ENCODE assay signal across 2 cellular contexts in the genomic region with DNA sequence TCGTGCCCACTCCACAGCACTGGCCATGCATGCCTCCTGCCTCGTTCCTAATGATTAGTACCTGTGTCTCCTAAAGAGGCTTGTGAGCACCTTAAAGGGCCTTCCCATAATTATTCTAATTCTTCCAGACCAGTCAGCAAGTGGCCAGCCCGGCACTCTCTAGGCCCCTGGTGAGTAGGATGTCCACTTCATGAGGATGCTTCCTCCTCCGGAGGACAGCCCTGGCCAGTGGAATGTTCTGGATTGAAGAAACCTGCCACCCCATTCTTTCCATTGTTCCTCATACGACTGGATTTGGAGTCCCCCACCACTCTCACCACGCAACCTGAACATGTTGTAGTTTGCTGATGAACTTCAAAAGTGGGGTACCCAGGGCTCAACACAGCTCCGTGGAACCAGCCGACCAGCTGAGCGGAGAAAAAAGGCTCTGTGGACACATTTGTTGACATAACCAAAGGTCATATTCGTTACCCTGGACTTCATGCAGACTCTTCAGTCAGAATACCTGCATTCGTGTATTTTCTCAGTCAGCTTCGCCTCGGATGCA.
TF ChIP-seq lines count a peak whose summit lies in the region.

No MANE protein-coding gene starts in this region.

TF ChIP-seq in GM23338, 12 proteins besides CTCF, POLR2A, EP300 and RAD21 (continues in another document):
- TF ChIP-seq STAT1 (IDR thresholded peaks at IDR 0.05; ENCODE audit: unreplicated experiment) (no peak), ZNF114 (CRISPR knock-in tag; IDR thresholded peaks at IDR 0.05) (no peak), POLR2AphosphoS5 (IDR thresholded peaks at IDR 0.05; ENCODE audit: low read depth) (no peak), NANOG (IDR thresholded peaks at IDR 0.05; ENCODE audit: borderline replicate concordance) (no peak), EZH2phosphoT487 (IDR thresholded peaks at IDR 0.05; ENCODE audit: unreplicated experiment) (no peak), ZNF331 (CRISPR knock-in tag; IDR thresholded peaks at IDR 0.05; ENCODE audit: low read depth) (no peak)
- TF ChIP-seq, protein P1, sequence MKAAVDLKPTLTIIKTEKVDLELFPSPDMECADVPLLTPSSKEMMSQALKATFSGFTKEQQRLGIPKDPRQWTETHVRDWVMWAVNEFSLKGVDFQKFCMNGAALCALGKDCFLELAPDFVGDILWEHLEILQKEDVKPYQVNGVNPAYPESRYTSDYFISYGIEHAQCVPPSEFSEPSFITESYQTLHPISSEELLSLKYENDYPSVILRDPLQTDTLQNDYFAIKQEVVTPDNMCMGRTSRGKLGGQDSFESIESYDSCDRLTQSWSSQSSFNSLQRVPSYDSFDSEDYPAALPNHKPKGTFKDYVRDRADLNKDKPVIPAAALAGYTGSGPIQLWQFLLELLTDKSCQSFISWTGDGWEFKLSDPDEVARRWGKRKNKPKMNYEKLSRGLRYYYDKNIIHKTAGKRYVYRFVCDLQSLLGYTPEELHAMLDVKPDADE (IDR thresholded peaks at IDR 0.05), result no peak
- TF ChIP-seq, protein P2, sequence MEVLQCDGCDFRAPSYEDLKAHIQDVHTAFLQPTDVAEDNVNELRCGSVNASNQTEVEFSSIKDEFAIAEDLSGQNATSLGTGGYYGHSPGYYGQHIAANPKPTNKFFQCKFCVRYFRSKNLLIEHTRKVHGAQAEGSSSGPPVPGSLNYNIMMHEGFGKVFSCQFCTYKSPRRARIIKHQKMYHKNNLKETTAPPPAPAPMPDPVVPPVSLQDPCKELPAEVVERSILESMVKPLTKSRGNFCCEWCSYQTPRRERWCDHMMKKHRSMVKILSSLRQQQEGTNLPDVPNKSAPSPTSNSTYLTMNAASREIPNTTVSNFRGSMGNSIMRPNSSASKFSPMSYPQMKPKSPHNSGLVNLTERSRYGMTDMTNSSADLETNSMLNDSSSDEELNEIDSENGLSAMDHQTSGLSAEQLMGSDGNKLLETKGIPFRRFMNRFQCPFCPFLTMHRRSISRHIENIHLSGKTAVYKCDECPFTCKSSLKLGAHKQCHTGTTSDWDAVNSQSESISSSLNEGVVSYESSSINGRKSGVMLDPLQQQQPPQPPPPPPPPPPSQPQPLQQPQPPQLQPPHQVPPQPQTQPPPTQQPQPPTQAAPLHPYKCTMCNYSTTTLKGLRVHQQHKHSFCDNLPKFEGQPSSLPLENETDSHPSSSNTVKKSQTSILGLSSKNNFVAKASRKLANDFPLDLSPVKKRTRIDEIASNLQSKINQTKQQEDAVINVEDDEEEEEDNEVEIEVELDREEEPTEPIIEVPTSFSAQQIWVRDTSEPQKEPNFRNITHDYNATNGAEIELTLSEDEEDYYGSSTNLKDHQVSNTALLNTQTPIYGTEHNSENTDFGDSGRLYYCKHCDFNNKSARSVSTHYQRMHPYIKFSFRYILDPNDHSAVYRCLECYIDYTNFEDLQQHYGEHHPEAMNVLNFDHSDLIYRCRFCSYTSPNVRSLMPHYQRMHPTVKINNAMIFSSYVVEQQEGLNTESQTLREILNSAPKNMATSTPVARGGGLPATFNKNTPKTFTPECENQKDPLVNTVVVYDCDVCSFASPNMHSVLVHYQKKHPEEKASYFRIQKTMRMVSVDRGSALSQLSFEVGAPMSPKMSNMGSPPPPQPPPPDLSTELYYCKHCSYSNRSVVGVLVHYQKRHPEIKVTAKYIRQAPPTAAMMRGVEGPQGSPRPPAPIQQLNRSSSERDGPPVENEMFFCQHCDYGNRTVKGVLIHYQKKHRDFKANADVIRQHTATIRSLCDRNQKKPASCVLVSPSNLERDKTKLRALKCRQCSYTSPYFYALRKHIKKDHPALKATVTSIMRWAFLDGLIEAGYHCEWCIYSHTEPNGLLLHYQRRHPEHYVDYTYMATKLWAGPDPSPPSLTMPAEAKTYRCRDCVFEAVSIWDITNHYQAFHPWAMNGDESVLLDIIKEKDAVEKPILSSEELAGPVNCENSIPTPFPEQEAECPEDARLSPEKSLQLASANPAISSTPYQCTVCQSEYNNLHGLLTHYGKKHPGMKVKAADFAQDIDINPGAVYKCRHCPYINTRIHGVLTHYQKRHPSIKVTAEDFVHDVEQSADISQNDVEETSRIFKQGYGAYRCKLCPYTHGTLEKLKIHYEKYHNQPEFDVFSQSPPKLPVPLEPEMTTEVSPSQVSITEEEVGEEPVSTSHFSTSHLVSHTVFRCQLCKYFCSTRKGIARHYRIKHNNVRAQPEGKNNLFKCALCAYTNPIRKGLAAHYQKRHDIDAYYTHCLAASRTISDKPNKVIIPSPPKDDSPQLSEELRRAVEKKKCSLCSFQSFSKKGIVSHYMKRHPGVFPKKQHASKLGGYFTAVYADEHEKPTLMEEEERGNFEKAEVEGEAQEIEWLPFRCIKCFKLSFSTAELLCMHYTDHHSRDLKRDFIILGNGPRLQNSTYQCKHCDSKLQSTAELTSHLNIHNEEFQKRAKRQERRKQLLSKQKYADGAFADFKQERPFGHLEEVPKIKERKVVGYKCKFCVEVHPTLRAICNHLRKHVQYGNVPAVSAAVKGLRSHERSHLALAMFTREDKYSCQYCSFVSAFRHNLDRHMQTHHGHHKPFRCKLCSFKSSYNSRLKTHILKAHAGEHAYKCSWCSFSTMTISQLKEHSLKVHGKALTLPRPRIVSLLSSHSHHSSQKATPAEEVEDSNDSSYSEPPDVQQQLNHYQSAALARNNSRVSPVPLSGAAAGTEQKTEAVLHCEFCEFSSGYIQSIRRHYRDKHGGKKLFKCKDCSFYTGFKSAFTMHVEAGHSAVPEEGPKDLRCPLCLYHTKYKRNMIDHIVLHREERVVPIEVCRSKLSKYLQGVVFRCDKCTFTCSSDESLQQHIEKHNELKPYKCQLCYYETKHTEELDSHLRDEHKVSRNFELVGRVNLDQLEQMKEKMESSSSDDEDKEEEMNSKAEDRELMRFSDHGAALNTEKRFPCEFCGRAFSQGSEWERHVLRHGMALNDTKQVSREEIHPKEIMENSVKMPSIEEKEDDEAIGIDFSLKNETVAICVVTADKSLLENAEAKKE (CRISPR knock-in tag; IDR thresholded peaks at IDR 0.05), result no peak
- TF ChIP-seq, protein P3, sequence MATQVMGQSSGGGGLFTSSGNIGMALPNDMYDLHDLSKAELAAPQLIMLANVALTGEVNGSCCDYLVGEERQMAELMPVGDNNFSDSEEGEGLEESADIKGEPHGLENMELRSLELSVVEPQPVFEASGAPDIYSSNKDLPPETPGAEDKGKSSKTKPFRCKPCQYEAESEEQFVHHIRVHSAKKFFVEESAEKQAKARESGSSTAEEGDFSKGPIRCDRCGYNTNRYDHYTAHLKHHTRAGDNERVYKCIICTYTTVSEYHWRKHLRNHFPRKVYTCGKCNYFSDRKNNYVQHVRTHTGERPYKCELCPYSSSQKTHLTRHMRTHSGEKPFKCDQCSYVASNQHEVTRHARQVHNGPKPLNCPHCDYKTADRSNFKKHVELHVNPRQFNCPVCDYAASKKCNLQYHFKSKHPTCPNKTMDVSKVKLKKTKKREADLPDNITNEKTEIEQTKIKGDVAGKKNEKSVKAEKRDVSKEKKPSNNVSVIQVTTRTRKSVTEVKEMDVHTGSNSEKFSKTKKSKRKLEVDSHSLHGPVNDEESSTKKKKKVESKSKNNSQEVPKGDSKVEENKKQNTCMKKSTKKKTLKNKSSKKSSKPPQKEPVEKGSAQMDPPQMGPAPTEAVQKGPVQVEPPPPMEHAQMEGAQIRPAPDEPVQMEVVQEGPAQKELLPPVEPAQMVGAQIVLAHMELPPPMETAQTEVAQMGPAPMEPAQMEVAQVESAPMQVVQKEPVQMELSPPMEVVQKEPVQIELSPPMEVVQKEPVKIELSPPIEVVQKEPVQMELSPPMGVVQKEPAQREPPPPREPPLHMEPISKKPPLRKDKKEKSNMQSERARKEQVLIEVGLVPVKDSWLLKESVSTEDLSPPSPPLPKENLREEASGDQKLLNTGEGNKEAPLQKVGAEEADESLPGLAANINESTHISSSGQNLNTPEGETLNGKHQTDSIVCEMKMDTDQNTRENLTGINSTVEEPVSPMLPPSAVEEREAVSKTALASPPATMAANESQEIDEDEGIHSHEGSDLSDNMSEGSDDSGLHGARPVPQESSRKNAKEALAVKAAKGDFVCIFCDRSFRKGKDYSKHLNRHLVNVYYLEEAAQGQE (IDR thresholded peaks at IDR 0.05; ENCODE audit: unreplicated experiment), result no peak

TF ChIP-seq in GM12878, 131 proteins besides CTCF, POLR2A, EP300 and RAD21:
- TF ChIP-seq PML (IDR thresholded peaks at IDR 0.05; ENCODE audit: low read length) (no peak), NFYA (IDR thresholded peaks at IDR 0.05; ENCODE audit: borderline replicate concordance, low read depth, low read length) (no peak), CEBPB (IDR thresholded peaks at IDR 0.05; ENCODE audit: borderline replicate concordance in 1 of 2, low read depth in 2 of 2, low read length in 2 of 2) (no peak), STAT3 (IDR thresholded peaks at IDR 0.05; ENCODE audit: low read depth, low read length) (no peak), SRF (IDR thresholded peaks at IDR 0.05; ENCODE audit: low read depth in 2 of 2, low read length in 2 of 2) (no peak), SUPT20H (IDR thresholded peaks at IDR 0.05; ENCODE audit: borderline replicate concordance, control insufficient read depth, low read depth, low read length) (no peak), POU2F2 (IDR thresholded peaks at IDR 0.05; ENCODE audit: borderline replicate concordance, low read depth, low read length) (no peak), POLR2AphosphoS5 (IDR thresholded peaks at IDR 0.05; ENCODE audit: low read length) (no peak), DPF2 (IDR thresholded peaks at IDR 0.05) (no peak), SIX5 (IDR thresholded peaks at IDR 0.05; ENCODE audit: low read depth, low read length, severe bottlenecking) (no peak), FOXK2 (IDR thresholded peaks at IDR 0.05) (no peak)
- TF ChIP-seq, protein P4, sequence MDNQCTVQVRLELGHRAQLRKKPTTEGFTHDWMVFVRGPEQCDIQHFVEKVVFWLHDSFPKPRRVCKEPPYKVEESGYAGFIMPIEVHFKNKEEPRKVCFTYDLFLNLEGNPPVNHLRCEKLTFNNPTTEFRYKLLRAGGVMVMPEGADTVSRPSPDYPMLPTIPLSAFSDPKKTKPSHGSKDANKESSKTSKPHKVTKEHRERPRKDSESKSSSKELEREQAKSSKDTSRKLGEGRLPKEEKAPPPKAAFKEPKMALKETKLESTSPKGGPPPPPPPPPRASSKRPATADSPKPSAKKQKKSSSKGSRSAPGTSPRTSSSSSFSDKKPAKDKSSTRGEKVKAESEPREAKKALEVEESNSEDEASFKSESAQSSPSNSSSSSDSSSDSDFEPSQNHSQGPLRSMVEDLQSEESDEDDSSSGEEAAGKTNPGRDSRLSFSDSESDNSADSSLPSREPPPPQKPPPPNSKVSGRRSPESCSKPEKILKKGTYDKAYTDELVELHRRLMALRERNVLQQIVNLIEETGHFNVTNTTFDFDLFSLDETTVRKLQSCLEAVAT (IDR thresholded peaks at IDR 0.05), result no peak
- TF ChIP-seq, protein P5, sequence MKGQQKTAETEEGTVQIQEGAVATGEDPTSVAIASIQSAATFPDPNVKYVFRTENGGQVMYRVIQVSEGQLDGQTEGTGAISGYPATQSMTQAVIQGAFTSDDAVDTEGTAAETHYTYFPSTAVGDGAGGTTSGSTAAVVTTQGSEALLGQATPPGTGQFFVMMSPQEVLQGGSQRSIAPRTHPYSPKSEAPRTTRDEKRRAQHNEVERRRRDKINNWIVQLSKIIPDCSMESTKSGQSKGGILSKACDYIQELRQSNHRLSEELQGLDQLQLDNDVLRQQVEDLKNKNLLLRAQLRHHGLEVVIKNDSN (IDR thresholded peaks at IDR 0.05; ENCODE audit: borderline replicate concordance, extremely low read length, insufficient read depth, low read depth, low read length), result no peak
- TF ChIP-seq, protein P6, sequence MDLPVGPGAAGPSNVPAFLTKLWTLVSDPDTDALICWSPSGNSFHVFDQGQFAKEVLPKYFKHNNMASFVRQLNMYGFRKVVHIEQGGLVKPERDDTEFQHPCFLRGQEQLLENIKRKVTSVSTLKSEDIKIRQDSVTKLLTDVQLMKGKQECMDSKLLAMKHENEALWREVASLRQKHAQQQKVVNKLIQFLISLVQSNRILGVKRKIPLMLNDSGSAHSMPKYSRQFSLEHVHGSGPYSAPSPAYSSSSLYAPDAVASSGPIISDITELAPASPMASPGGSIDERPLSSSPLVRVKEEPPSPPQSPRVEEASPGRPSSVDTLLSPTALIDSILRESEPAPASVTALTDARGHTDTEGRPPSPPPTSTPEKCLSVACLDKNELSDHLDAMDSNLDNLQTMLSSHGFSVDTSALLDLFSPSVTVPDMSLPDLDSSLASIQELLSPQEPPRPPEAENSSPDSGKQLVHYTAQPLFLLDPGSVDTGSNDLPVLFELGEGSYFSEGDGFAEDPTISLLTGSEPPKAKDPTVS (IDR thresholded peaks at IDR 0.05; ENCODE audit: low read depth, low read length), result no peak
- TF ChIP-seq, protein P7, sequence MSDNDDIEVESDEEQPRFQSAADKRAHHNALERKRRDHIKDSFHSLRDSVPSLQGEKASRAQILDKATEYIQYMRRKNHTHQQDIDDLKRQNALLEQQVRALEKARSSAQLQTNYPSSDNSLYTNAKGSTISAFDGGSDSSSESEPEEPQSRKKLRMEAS (IDR thresholded peaks at IDR 0.05; ENCODE audit: low read depth, low read length), result no peak
